ENCODE assay signal across 1 cellular context in genomic region chr1:23709229-23709628, GRCh38.
TF ChIP-seq lines count a peak whose summit lies in the region.

No MANE protein-coding gene starts in this region.

TF ChIP-seq in HepG2, 621 proteins besides CTCF, POLR2A, EP300 and RAD21:
- TF ChIP-seq FIP1L1 (IDR thresholded peaks at IDR 0.05; ENCODE audit: borderline replicate concordance, insufficient read depth, low read depth, low read length), result no peak
- TF ChIP-seq ZNF263 (CRISPR knock-in tag; IDR thresholded peaks at IDR 0.05), result peak; percentile 86
